Comparison of ENCODE assay signal across 2 cellular contexts in genomic region chr3:14242490-14243311, GRCh38.
TF ChIP-seq lines count a peak whose summit lies in the region.

No MANE protein-coding gene starts in this region.

TF ChIP-seq in GM23338, 12 proteins besides CTCF, POLR2A, EP300 and RAD21 (continued from another document):
- TF ChIP-seq REST (IDR thresholded peaks at IDR 0.05; ENCODE audit: unreplicated experiment): no peak
- TF ChIP-seq ZNF462 (CRISPR knock-in tag; IDR thresholded peaks at IDR 0.05): no peak
- no peak for TF ChIP-seq NANOG (IDR thresholded peaks at IDR 0.05; ENCODE audit: borderline replicate concordance)
- TF ChIP-seq EZH2phosphoT487 (IDR thresholded peaks at IDR 0.05; ENCODE audit: unreplicated experiment): no peak
- no peak for TF ChIP-seq EZH2 (IDR thresholded peaks at IDR 0.05; ENCODE audit: low read depth, unreplicated experiment)
- no peak for TF ChIP-seq STAT1 (IDR thresholded peaks at IDR 0.05; ENCODE audit: unreplicated experiment)
- no peak for TF ChIP-seq CREB1 (CRISPR knock-in tag; IDR thresholded peaks at IDR 0.05; ENCODE audit: low read depth)
- no peak for TF ChIP-seq POLR2AphosphoS5 (IDR thresholded peaks at IDR 0.05; ENCODE audit: low read depth)
- TF ChIP-seq ETS1 (IDR thresholded peaks at IDR 0.05): no peak
- TF ChIP-seq ZNF331 (CRISPR knock-in tag; IDR thresholded peaks at IDR 0.05; ENCODE audit: low read depth): no peak
- no peak for TF ChIP-seq ZNF114 (CRISPR knock-in tag; IDR thresholded peaks at IDR 0.05)
TF ChIP-seq in GM23338: peak in this region for 0.

TF ChIP-seq in K562, 482 proteins besides CTCF, POLR2A, EP300 and RAD21 (continued from another document and continues in another):
- TF ChIP-seq MGA (IDR thresholded peaks at IDR 0.05): peak; percentile 87
- no peak for TF ChIP-seq MED1 (CRISPR knock-in tag; IDR thresholded peaks at IDR 0.05; ENCODE audit: borderline replicate concordance)
- TF ChIP-seq NR4A1 (CRISPR knock-in tag; IDR thresholded peaks at IDR 0.05): no peak
- TF ChIP-seq NR4A1 (tag; IDR thresholded peaks at IDR 0.05): peak; percentile 76; the same call in 1 of the 2 replicates
- no peak for TF ChIP-seq NONO (IDR thresholded peaks at IDR 0.05; ENCODE audit: low read depth in 2 of 2, low read length in 1 of 2)
- TF ChIP-seq ZBTB40 (IDR thresholded peaks at IDR 0.05): peak; percentile 49; the same call in 1 of the 2 replicates
- no peak for TF ChIP-seq ZBTB40 (CRISPR knock-in tag; IDR thresholded peaks at IDR 0.05)
- TF ChIP-seq OTX1 (CRISPR knock-in tag; IDR thresholded peaks at IDR 0.05): no peak
- peak in 1 of 2 experiments; percentile 73 for TF ChIP-seq E2F6 (IDR thresholded peaks at IDR 0.05; ENCODE audit: borderline replicate concordance in 1 of 2, extremely low read depth in 1 of 2, insufficient read depth in 1 of 2, insufficient read length in 1 of 2, low read depth in 1 of 2, low read length in 1 of 2, poor library complexity in 1 of 2, severe bottlenecking in 1 of 2)
- TF ChIP-seq MBD2 (IDR thresholded peaks at IDR 0.05; ENCODE audit: borderline replicate concordance, low read depth): no peak
- peak; percentile 76 for TF ChIP-seq L3MBTL2 (IDR thresholded peaks at IDR 0.05)
- TF ChIP-seq ZKSCAN8 (CRISPR knock-in tag; IDR thresholded peaks at IDR 0.05): no peak
- TF ChIP-seq FOXK2 (conservative IDR thresholded peaks at IDR 0.05 in 1 of 2, IDR thresholded peaks at IDR 0.05 in 1 of 2; ENCODE audit: low read depth in 2 of 2): no peak
- TF ChIP-seq ZNF316 (IDR thresholded peaks at IDR 0.05): peak; percentile 51
- no peak for TF ChIP-seq HDAC8 (tag; IDR thresholded peaks at IDR 0.05)
- 0 out of 2 replicates have a peak, but pooled peaks have one; percentile 44 for TF ChIP-seq ZNF197 (CRISPR knock-in tag; IDR thresholded peaks at IDR 0.05; ENCODE audit: low read depth)
- 0 out of 2 replicates have a peak, but pooled peaks have one; percentile 17 for TF ChIP-seq ZBTB34 (CRISPR knock-in tag; IDR thresholded peaks at IDR 0.05)
- no peak for TF ChIP-seq EWSR1 (IDR thresholded peaks at IDR 0.05; ENCODE audit: borderline replicate concordance, low read depth, partially characterized antibody)
- peak; percentile 67 for TF ChIP-seq NR2C1 (IDR thresholded peaks at IDR 0.05)
- TF ChIP-seq NR2C1 (tag; IDR thresholded peaks at IDR 0.05): peak; percentile 92
- peak; percentile 84 for TF ChIP-seq GABPA (tag; conservative IDR thresholded peaks at IDR 0.05; ENCODE audit: low read depth)
- no peak for TF ChIP-seq ZBTB43 (CRISPR knock-in tag; IDR thresholded peaks at IDR 0.05)
- 0 out of 2 replicates have a peak, but pooled peaks have one; percentile 59 for TF ChIP-seq ZNF175 (CRISPR knock-in tag; IDR thresholded peaks at IDR 0.05; ENCODE audit: low read depth)
